ENCODE assay signal across 7 cellular contexts in the genomic region with DNA sequence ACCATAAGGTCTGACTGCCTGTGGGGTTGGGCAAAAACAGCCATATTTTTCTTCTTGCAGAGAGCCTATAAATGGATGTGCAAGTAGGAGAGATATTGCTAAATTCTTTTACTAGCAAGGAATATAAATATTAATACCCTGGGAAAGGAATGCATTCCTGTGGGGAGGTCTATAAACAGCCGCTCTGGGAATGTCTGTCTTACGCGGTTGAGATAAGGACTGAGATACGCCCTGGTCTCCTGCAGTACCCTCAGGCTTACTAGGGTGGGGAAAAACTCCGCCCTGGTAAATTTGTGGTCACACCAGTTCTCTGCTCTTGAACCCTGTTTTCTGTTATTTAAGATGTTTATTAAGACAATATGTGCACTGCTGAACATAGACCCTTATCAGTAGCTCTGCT. TPM values are rescaled to one million over a fixed set of nuclear protein-coding genes. Genes with fewer than 3 reads are reported as not detected.
DNase-seq lines count a peak whose midpoint lies in the region; TF ChIP-seq lines count a peak whose summit lies in the region.
"Not testable (repeated sequence)": the region's sequence is repeated elsewhere in the genome, so short reads cannot be mapped to it uniquely, and the experiment has no call there.

No MANE protein-coding gene starts in this region.

- TF ChIP-seq CTCF in HFFc6 (IDR thresholded peaks at IDR 0.05); brain (conservative IDR thresholded peaks at IDR 0.05); endodermal cell (conservative IDR thresholded peaks at IDR 0.05); fibroblast of villous mesenchyme (IDR thresholded peaks at IDR 0.05; ENCODE audit: insufficient read depth, low read depth, low read length); nephron (IDR thresholded peaks at IDR 0.05; ENCODE audit: unreplicated experiment in 3 of 3); type B pancreatic cell (conservative IDR thresholded peaks at IDR 0.05): not testable (repeated sequence)

- not testable (repeated sequence) for H3K27me3 ChIP-seq in endodermal cell (ENCODE audit: control insufficient read depth, insufficient read depth, low read length, poor library complexity, severe bottlenecking)

- H3K27ac ChIP-seq in endodermal cell (ENCODE audit: low read depth, low read length) = not testable (repeated sequence)

- peaks cover 27% of the 10 kb centered on the region for H3K36me3 Mint-ChIP-seq in HFFc6 (ENCODE audit: low read depth)
- peaks cover 33% of the 10 kb centered on the region for H3K36me3 Mint-ChIP-seq in brain
- H3K36me3 Mint-ChIP-seq in endodermal cell (ENCODE audit: low read depth) = peaks cover 42% of the 10 kb centered on the region
- peaks cover 62% of the 10 kb centered on the region for H3K36me3 Mint-ChIP-seq in nephron (ENCODE audit: low read depth)
- H3K36me3 Mint-ChIP-seq in type B pancreatic cell = peaks cover 15% of the 10 kb centered on the region

- H3K4me3 Mint-ChIP-seq in HFFc6, endodermal cell: not testable (repeated sequence)
- peak overlapping the region in 4 of 5 experiments; percentile 49 to 74 (median 60) for H3K4me3 Mint-ChIP-seq in brain
- H3K4me3 Mint-ChIP-seq in nephron = peak overlapping the region in 2 of 3 experiments; percentile 62 to 69
- H3K4me3 Mint-ChIP-seq in type B pancreatic cell = peak overlapping the region; percentile 65

- not testable (repeated sequence) for DNase-seq in HFFc6; endodermal cell; type B pancreatic cell (ENCODE audit: extremely low spot score, unreplicated experiment)
- DNase-seq in amniotic epithelial cell (ENCODE audit: low read depth) (peak; percentile 50), fibroblast of villous mesenchyme (ENCODE audit: low read depth) (peak; percentile 55)

- peaks cover 20% of the 10 kb centered on the region for H3K4me1 Mint-ChIP-seq in HFFc6 (ENCODE audit: low read depth)
- peaks cover 38% of the 10 kb centered on the region for H3K4me1 Mint-ChIP-seq in brain
- not testable (repeated sequence) for H3K4me1 Mint-ChIP-seq in endodermal cell; type B pancreatic cell (ENCODE audit: unreplicated experiment)
- H3K4me1 Mint-ChIP-seq in nephron = peaks cover 16% of the 10 kb centered on the region

- H3K9me3 ChIP-seq in endodermal cell (ENCODE audit: control insufficient read depth, low read length) = peaks cover 43% of the 10 kb centered on the region

- not testable (repeated sequence) for H3K9ac ChIP-seq in endodermal cell (ENCODE audit: extremely low read depth, low read length, poor library complexity, severe bottlenecking)

- 95 to 96% methylated on average over 4 to 5 of the region's 5 CpGs for WGBS in endodermal cell (ENCODE audit: insufficient coverage in 1 of 2, insufficient read length in 1 of 2), 2 experiments

- H3K4me1 ChIP-seq in endodermal cell (ENCODE audit: control insufficient read depth, insufficient read depth, low read length) = not testable (repeated sequence)

- H3K27ac Mint-ChIP-seq in HFFc6 = 0 out of 2 replicates have a peak overlapping the region, but pooled peaks have one; percentile 13
- H3K27ac Mint-ChIP-seq in brain, endodermal cell, nephron, type B pancreatic cell: not testable (repeated sequence)

- peak overlapping the region; percentile 91 for H3K4me3 ChIP-seq in endodermal cell (ENCODE audit: low read length)
- not testable (repeated sequence) for H3K4me3 ChIP-seq in fibroblast of villous mesenchyme (ENCODE audit: low read depth, low read length)

- H3K27me3 Mint-ChIP-seq in HFFc6 (ENCODE audit: insufficient read depth); endodermal cell (ENCODE audit: insufficient read depth); nephron (ENCODE audit: low read depth); type B pancreatic cell: not testable (repeated sequence)
- H3K27me3 Mint-ChIP-seq in brain = peaks cover 13% of the 10 kb centered on the region

- peaks cover 29% of the 10 kb centered on the region for H3K36me3 ChIP-seq in endodermal cell (ENCODE audit: control insufficient read depth, insufficient read depth, low read length)

- not testable (repeated sequence) for H3K9me3 Mint-ChIP-seq in HFFc6
- H3K9me3 Mint-ChIP-seq in brain (peaks cover 3 to 24% (median 15%) of the 10 kb centered on the region in 5 experiments), endodermal cell (peaks cover 40% of the 10 kb centered on the region), nephron (peaks cover 16% of the 10 kb centered on the region), type B pancreatic cell (peaks cover 14% of the 10 kb centered on the region)

RNA-seq across cellular contexts. Expression of a gene that starts 1.9 kb away (rescaled TPM):
- total RNA-seq in HFFc6 (2021; fragmentation: NEBNext Ultra II Directional; extraction: Animal tissue kit (Norgen Biotek cat#: 25700)) = 10 to 100 TPM; 47.4 to 55.7 (median 53.2) TPM
- polyA plus RNA-seq in brain (ENCODE audit: insufficient read depth, low read depth, low replicate concordance) = 12.6 TPM
- 10 to 100 TPM; 46.0 to 49.8 TPM for total RNA-seq in endodermal cell
- 33.8 TPM for polyA plus RNA-seq in endodermal cell (2013, experiment 1 of 2)
- 29.8 TPM for polyA plus RNA-seq in endodermal cell (2013, experiment 2 of 2)
- 31.1 and 32.5 TPM in 2 replicates for total RNA-seq in fibroblast of villous mesenchyme
- 35.1 and 40.4 TPM in 2 replicates for total RNA-seq in type B pancreatic cell (ENCODE audit: low replicate concordance)

RNA-seq across cellular contexts. Expression of a gene that starts 14.4 kb away (rescaled TPM):
- 10 to 100 TPM in 3 of 6 experiments, 1 to 10 TPM in 3; 8.6 to 12.3 (median 10.2) TPM for total RNA-seq in HFFc6 (2021; fragmentation: NEBNext Ultra II Directional; extraction: Animal tissue kit (Norgen Biotek cat#: 25700))
- polyA plus RNA-seq in brain (ENCODE audit: insufficient read depth, low read depth, low replicate concordance) = 4.3 TPM
- total RNA-seq in endodermal cell = 10 to 100 TPM; 23.0 to 24.6 TPM
- 8.0 TPM for polyA plus RNA-seq in endodermal cell (2013, experiment 1 of 2)
- 7.9 TPM for polyA plus RNA-seq in endodermal cell (2013, experiment 2 of 2)
- total RNA-seq in fibroblast of villous mesenchyme = 4.2 and 6.0 TPM in 2 replicates
- 21.4 and 22.6 TPM in 2 replicates for total RNA-seq in type B pancreatic cell (ENCODE audit: low replicate concordance)
